Comparison of ENCODE assay signal across 14 cellular contexts in the genomic region with DNA sequence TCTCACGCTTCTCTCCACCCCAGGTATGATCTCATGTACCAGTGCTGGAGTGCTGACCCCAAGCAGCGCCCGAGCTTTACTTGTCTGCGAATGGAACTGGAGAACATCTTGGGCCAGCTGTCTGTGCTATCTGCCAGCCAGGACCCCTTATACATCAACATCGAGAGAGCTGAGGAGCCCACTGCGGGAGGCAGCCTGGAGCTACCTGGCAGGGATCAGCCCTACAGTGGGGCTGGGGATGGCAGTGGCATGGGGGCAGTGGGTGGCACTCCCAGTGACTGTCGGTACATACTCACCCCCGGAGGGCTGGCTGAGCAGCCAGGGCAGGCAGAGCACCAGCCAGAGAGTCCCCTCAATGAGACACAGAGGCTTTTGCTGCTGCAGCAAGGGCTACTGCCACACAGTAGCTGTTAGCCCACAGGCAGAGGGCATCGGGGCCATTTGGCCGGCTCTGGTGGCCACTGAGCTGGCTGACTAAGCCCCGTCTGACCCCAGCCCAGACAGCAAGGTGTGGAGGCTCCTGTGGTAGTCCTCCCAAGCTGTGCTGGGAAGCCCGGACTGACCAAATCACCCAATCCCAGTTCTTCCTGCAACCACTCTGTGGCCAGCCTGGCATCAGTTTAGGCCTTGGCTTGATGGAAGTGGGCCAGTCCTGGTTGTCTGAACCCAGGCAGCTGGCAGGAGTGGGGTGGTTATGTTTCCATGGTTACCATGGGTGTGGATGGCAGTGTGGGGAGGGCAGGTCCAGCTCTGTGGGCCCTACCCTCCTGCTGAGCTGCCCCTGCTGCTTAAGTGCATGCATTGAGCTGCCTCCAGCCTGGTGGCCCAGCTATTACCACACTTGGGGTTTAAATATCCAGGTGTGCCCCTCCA. TPM values are rescaled to one million over a fixed set of nuclear protein-coding genes. Genes with fewer than 3 reads are reported as not detected.
DNase-seq lines count a peak whose midpoint lies in the region; ATAC-seq and TF ChIP-seq lines count a peak whose summit lies in the region.
"Had no signal": no experiment of that assay in that cellular context is flagged by ENCODE, and none has a peak within 500 bp of the region (broad histone marks: within the 10 kb centered on the region; RNA-seq: fewer than 3 reads in every experiment).

No MANE protein-coding gene starts in this region.

- H3K9me3 Mint-ChIP-seq in CD14-positive monocyte, result peaks cover 0 to 2% (median 0%) of the 10 kb centered on the region in 7 donors
- H3K9me3 Mint-ChIP-seq: mesothelial cell of epicardium, type B pancreatic cell had no signal

- H3K79me1 ChIP-seq in mesendoderm (ENCODE audit: low read length), result no peaks in the 10 kb centered on the region

- no peaks in the 10 kb centered on the region for H3K9me3 ChIP-seq in left ventricle myocardium inferior (replicated peaks)
- no peaks in the 10 kb centered on the region for H3K9me3 ChIP-seq in upper lobe of right lung
- H3K9me3 ChIP-seq: adrenal gland, heart left ventricle had no signal

- intact Hi-C loops in Right ventricle myocardium inferior (cut with DNase I) (no loop called here), left ventricle myocardium inferior (cut with micrococcal nuclease) (no loop called here), upper lobe of right lung (cut with DNase I) (no loop called here), CD14-positive monocyte (cut with micrococcal nuclease) (no loop called here)

- no peaks in the 10 kb centered on the region for H3K79me2 ChIP-seq in mesendoderm (ENCODE audit: control insufficient read depth, insufficient read depth, low read length)

- no CpG with 5 or more reads among the region's 12 CpGs for WGBS in mesendoderm (ENCODE audit: extremely low coverage, insufficient coverage, low lambda C conversion rate)

- peaks cover 7% of the 10 kb centered on the region for H3K36me3 ChIP-seq in left ventricle myocardium inferior
- H3K36me3 ChIP-seq in upper lobe of right lung, result peaks cover 6% of the 10 kb centered on the region
- peaks cover 8% of the 10 kb centered on the region for H3K36me3 ChIP-seq in mesendoderm (ENCODE audit: control insufficient read depth, insufficient read depth, low read length)
- H3K36me3 ChIP-seq: adrenal gland, heart left ventricle had no signal

- H3K4me1 ChIP-seq in left ventricle myocardium inferior (peaks cover 10% of the 10 kb centered on the region), upper lobe of right lung (no peaks in the 10 kb centered on the region), mesendoderm (ENCODE audit: control insufficient read depth, low read depth, low read length) (peaks cover 2% of the 10 kb centered on the region)

- H2BK120ac ChIP-seq in mesendoderm (ENCODE audit: low read depth, low read length), result no peak overlapping the region

- no peak overlapping the region for H4K8ac ChIP-seq in mesendoderm (ENCODE audit: low read depth, low read length)

- no peaks in the 10 kb centered on the region for H3K4me1 Mint-ChIP-seq in CD14-positive monocyte

- no peak overlapping the region for H3K4me2 ChIP-seq in mesendoderm (ENCODE audit: low read length)

- H3K56ac ChIP-seq in mesendoderm (ENCODE audit: low read length), result no peak overlapping the region

- no peak overlapping the region for H2BK5ac ChIP-seq in mesendoderm (ENCODE audit: low read length)

- no peak overlapping the region for H2AK5ac ChIP-seq in mesendoderm (ENCODE audit: low read length)

- H3K4ac ChIP-seq in mesendoderm (ENCODE audit: low read depth, low read length), result no peak overlapping the region

- no peaks in the 10 kb centered on the region for H3K27me3 ChIP-seq in left ventricle myocardium inferior (ENCODE audit: low read depth)
- H3K27me3 ChIP-seq in upper lobe of right lung, result no peaks in the 10 kb centered on the region
- no peaks in the 10 kb centered on the region for H3K27me3 ChIP-seq in mesendoderm (ENCODE audit: insufficient read depth, low read length, poor library complexity)
- H3K27me3 ChIP-seq: adrenal gland, heart left ventricle had no signal

- H3K36me3 Mint-ChIP-seq in CD14-positive monocyte, result no peaks in the 10 kb centered on the region

- H3K27ac Mint-ChIP-seq in CD14-positive monocyte, result no peak overlapping the region
- H3K27ac Mint-ChIP-seq: type B pancreatic cell had no signal

- no peak for TF ChIP-seq CTCF in left ventricle myocardium inferior (IDR thresholded peaks at IDR 0.05; ENCODE audit: borderline replicate concordance)
- no peak for TF ChIP-seq CTCF in upper lobe of right lung (IDR thresholded peaks at IDR 0.05)
- TF ChIP-seq CTCF in CD14-positive monocyte (IDR thresholded peaks at IDR 0.05), result no peak
- no peak for TF ChIP-seq CTCF in GM20000 (IDR thresholded peaks at IDR 0.05; ENCODE audit: extremely low read depth, missing control alignments)

- no peak overlapping the region for H3K9ac ChIP-seq in mesendoderm (ENCODE audit: low read length)

- H3K18ac ChIP-seq in mesendoderm (ENCODE audit: low read length), result no peak overlapping the region

- H3K4me3 Mint-ChIP-seq in CD14-positive monocyte, result no peak overlapping the region
- H3K4me3 Mint-ChIP-seq: mesothelial cell of epicardium, type B pancreatic cell had no signal

- no peak overlapping the region for H2BK15ac ChIP-seq in mesendoderm (replicated peaks; ENCODE audit: low read depth)

- DNase-seq in Right ventricle myocardium inferior (ENCODE audit: missing footprints), result no peak
- no peak for DNase-seq in left ventricle myocardium inferior
- DNase-seq in midbrain (lab: John Stamatoyannopoulos, UW), result peak; percentile 64
- no peak for DNase-seq in upper lobe of right lung
- no peak for DNase-seq in CD14-positive monocyte (ENCODE audit: low spot score)
- no peak for DNase-seq in mesendoderm
- no peak for DNase-seq in GM20000 (ENCODE audit: low spot score)
- DNase-seq: adrenal gland; effector memory CD4-positive, alpha-beta T cell; EL; heart left ventricle had no signal

- H3K27me3 Mint-ChIP-seq in CD14-positive monocyte (ENCODE audit: low read depth in 3 of 3), result peaks cover 8 to 14% (median 9%) of the 10 kb centered on the region in 3 donors
- H3K27me3 Mint-ChIP-seq: type B pancreatic cell had no signal

- no peak overlapping the region for H3K23ac ChIP-seq in mesendoderm (ENCODE audit: low read length)

- ATAC-seq in Right ventricle myocardium inferior (peak; percentile 33), upper lobe of right lung (peak; percentile 42)

- no peak overlapping the region for H3K27ac ChIP-seq in left ventricle myocardium inferior (replicated peaks)
- H3K27ac ChIP-seq in cingulate gyrus (ENCODE audit: low read depth, low read length), result peak overlapping the region; percentile 80
- peak overlapping the region; percentile 63 for H3K27ac ChIP-seq in upper lobe of right lung
- H3K27ac ChIP-seq in mesendoderm (ENCODE audit: low read depth, low read length), result no peak overlapping the region
- H3K27ac ChIP-seq: heart left ventricle had no signal

- H4K5ac ChIP-seq in mesendoderm (ENCODE audit: low read length), result no peak overlapping the region

- H3K4me3 ChIP-seq in left ventricle myocardium inferior, result no peak overlapping the region
- no peak overlapping the region for H3K4me3 ChIP-seq in upper lobe of right lung
- H3K4me3 ChIP-seq in mesendoderm (ENCODE audit: low read length), result no peak overlapping the region
- H3K4me3 ChIP-seq: adrenal gland, heart left ventricle had no signal

RNA-seq across cellular contexts. Expression of gene TYRO3, which starts 19.1 kb away (rescaled TPM):
- total RNA-seq in Right ventricle myocardium inferior, result 5.6 TPM
- 3.3 TPM for total RNA-seq in left ventricle myocardium inferior
- total RNA-seq in upper lobe of right lung, result 22.6 TPM
- under 1 TPM in 1 of 2 donors, not detected in 1; 0.12 TPM for polyA plus RNA-seq in CD14-positive monocyte
- polyA plus RNA-seq in mesendoderm (2013, experiment 1 of 2), result 38.3 TPM
- 37.8 TPM for polyA plus RNA-seq in mesendoderm (2013, experiment 2 of 2)

RNA-seq across cellular contexts. Expression of gene RPAP1, which starts 34.0 kb away (rescaled TPM):
- 26.7 TPM for total RNA-seq in Right ventricle myocardium inferior
- total RNA-seq in left ventricle myocardium inferior, result 25.6 TPM
- 24.9 TPM for total RNA-seq in upper lobe of right lung
- 1 to 10 TPM; 2.7 to 2.9 TPM for polyA plus RNA-seq in CD14-positive monocyte
- 37.7 TPM for polyA plus RNA-seq in mesendoderm (2013, experiment 1 of 2)
- polyA plus RNA-seq in mesendoderm (2013, experiment 2 of 2), result 34.9 TPM

Comparison
In these comparisons a context has a peak if more than half of its experiments do, and no peak if none do; other contexts are left out.
1. H3K27ac ChIP-seq: peak in cingulate gyrus (single experiment) and upper lobe of right lung (single experiment); none in left ventricle myocardium inferior (single experiment) and mesendoderm (single experiment).